1 cellular context compared by ENCODE assay signal in genomic region chr14:105290598-105291356, GRCh38.
TF ChIP-seq lines count a peak whose summit lies in the region.

No MANE protein-coding gene starts in this region.

TF ChIP-seq in endothelial cell of umbilical vein, 7 proteins besides CTCF, POLR2A, EP300 and RAD21:
- TF ChIP-seq POLR2AphosphoS5 (IDR thresholded peaks at IDR 0.05; ENCODE audit: insufficient read depth, low read depth, low read length) (no peak), FOS (IDR thresholded peaks at IDR 0.05; ENCODE audit: borderline replicate concordance, insufficient read depth, low read length) (no peak), JUN (IDR thresholded peaks at IDR 0.05; ENCODE audit: borderline replicate concordance, insufficient read depth, insufficient read length, low read depth) (no peak), MYC (IDR thresholded peaks at IDR 0.05; ENCODE audit: low read depth, low read length) (no peak)
TF ChIP-seq in endothelial cell of umbilical vein: peak in this region for 0.
